Comparison of ENCODE assay signal across 18 cellular contexts in the genomic region with DNA sequence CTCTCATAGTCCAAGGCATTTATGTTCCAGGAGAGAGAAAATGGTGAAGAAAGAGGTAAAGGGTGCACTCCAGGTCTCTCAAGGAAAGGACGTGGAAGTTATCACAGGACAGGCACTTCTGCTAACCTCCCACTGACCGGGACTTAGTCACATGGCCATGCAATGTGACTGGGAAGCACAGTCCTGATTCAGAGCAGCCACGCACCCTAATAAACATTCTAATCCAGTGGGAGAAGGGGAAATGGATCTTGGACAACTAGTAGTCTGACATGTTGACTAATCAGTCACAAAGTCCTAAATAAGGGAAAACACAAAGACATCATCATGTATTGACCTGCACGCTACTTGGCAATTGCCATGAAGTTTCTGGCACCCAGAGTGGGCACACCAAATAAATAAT.
"Had no signal": no experiment of that assay in that cellular context is flagged by ENCODE, and none has a peak within 500 bp of the region (broad histone marks: within the 10 kb centered on the region; RNA-seq: fewer than 3 reads in every experiment).

No MANE protein-coding gene starts in this region.

- H3K4me2 ChIP-seq: hepatocyte had no signal

- FAIRE-seq: small intestine had no signal

- H3K9me3 ChIP-seq: esophagus muscularis mucosa, mucosa of descending colon, ovary, right atrium auricular region, suprapubic skin, thyroid gland, upper lobe of left lung had no signal

- H3K36me3 ChIP-seq: esophagus muscularis mucosa, ovary, right atrium auricular region, suprapubic skin, thyroid gland, upper lobe of left lung had no signal

- H3K27ac ChIP-seq: epithelial cell of prostate, esophagus muscularis mucosa, hepatocyte, ovary, right atrium auricular region, suprapubic skin, thyroid gland, upper lobe of left lung had no signal

- H3K79me2 ChIP-seq: hepatocyte had no signal

- H2AFZ ChIP-seq: hepatocyte had no signal

- DNase-seq: effector memory CD8-positive, alpha-beta T cell; foreskin fibroblast; head of caudate nucleus; left colon; mammary epithelial cell; mucosa of descending colon; naive thymus-derived CD8-positive, alpha-beta T cell; ovary; small intestine; stimulated activated CD4-positive, alpha-beta T cell treated with anti-CD3 and anti-CD28 coated beads, Interleukin-12 subunit alpha, Interleukin-12 subunit beta, amount 100 ng/mL, for 4 hours; stimulated activated naive CD4-positive, alpha-beta T cell treated with Interleukin-2 at 50 U/mL for 16 hours; thyroid gland; upper lobe of left lung had no signal

- ATAC-seq: effector memory CD8-positive, alpha-beta T cell; left colon; mucosa of descending colon; naive thymus-derived CD8-positive, alpha-beta T cell had no signal

- H3K27me3 ChIP-seq: esophagus muscularis mucosa, hepatocyte, ovary, right atrium auricular region, thyroid gland, upper lobe of left lung had no signal

- H3K4me1 ChIP-seq: right atrium auricular region, suprapubic skin, upper lobe of left lung had no signal

- H3K4me3 ChIP-seq: esophagus muscularis mucosa, hepatocyte, mucosa of descending colon, ovary, right atrium auricular region, suprapubic skin, thyroid gland, upper lobe of left lung had no signal
